In genomic region chr3:20047341-20047779, GRCh38 we compare ENCODE assay signal across 16 cellular contexts. TPM values are rescaled to one million over a fixed set of nuclear protein-coding genes. Genes with fewer than 3 reads are reported as not detected.
DNase-seq lines count a peak whose midpoint lies in the region; ATAC-seq and TF ChIP-seq lines count a peak whose summit lies in the region.
"Had no signal": no experiment of that assay in that cellular context is flagged by ENCODE, and none has a peak within 500 bp of the region (broad histone marks: within the 10 kb centered on the region; RNA-seq: fewer than 3 reads in every experiment).

No MANE protein-coding gene starts in this region.

- ATAC-seq in stimulated activated naive CD8-positive, alpha-beta T cell treated with anti-CD3 and anti-CD28 coated beads, Interleukin-15, Interleukin-2, amounts not matched to agents 100 U/mL and 50 U/mL, for 24 hours, result no peak
- no peak for ATAC-seq in sciatic nerve
- ATAC-seq: GM23338, HepG2, left colon had no signal

- peaks cover 9% of the 10 kb centered on the region for H3K4me1 ChIP-seq in osteoblast (ENCODE audit: insufficient read depth, low read length)

- H3K4me3 Mint-ChIP-seq in stimulated activated naive CD8-positive, alpha-beta T cell treated with anti-CD3 and anti-CD28 coated beads, Interleukin-15, Interleukin-2, amounts not matched to agents 100 ng/mL and 50 ng/mL, for 24 hours, result no peak overlapping the region
- no peak overlapping the region for H3K4me3 Mint-ChIP-seq in HFFc6
- H3K4me3 Mint-ChIP-seq: GM23338 had no signal

- H3K27me3 Mint-ChIP-seq in stimulated activated naive CD8-positive, alpha-beta T cell treated with anti-CD3 and anti-CD28 coated beads, Interleukin-15, Interleukin-2, amounts not matched to agents 100 ng/mL and 50 ng/mL, for 24 hours, result no peaks in the 10 kb centered on the region
- no peaks in the 10 kb centered on the region for H3K27me3 Mint-ChIP-seq in HFFc6 (ENCODE audit: insufficient read depth)

- no peaks in the 10 kb centered on the region for H3K9me3 ChIP-seq in osteoblast (ENCODE audit: low read depth, low read length)

- H3K4me2 ChIP-seq in osteoblast (ENCODE audit: insufficient read depth, low read length), result peak overlapping the region; percentile 59
- H3K4me2 ChIP-seq: GM23338 had no signal

- peaks cover 3% of the 10 kb centered on the region for H3K79me2 ChIP-seq in osteoblast (ENCODE audit: insufficient read depth, low read length)

- no peaks in the 10 kb centered on the region for H3K9me3 Mint-ChIP-seq in stimulated activated naive CD8-positive, alpha-beta T cell treated with anti-CD3 and anti-CD28 coated beads, Interleukin-15, Interleukin-2, amounts not matched to agents 100 ng/mL and 50 ng/mL, for 24 hours
- H3K9me3 Mint-ChIP-seq in HFFc6, result no peaks in the 10 kb centered on the region
- H3K9me3 Mint-ChIP-seq: GM23338 had no signal

- H3K36me3 Mint-ChIP-seq in stimulated activated naive CD8-positive, alpha-beta T cell treated with anti-CD3 and anti-CD28 coated beads, Interleukin-15, Interleukin-2, amounts not matched to agents 100 ng/mL and 50 ng/mL, for 24 hours (ENCODE audit: low read depth), result no peaks in the 10 kb centered on the region
- no peaks in the 10 kb centered on the region for H3K36me3 Mint-ChIP-seq in HFFc6 (ENCODE audit: low read depth)

- no peak for DNase-seq in stimulated activated naive CD8-positive, alpha-beta T cell treated with anti-CD3 and anti-CD28 coated beads, Interleukin-15, Interleukin-2, amounts not matched to agents 100 U/mL and 50 U/mL, for 24 hours
- DNase-seq in osteoblast (ENCODE audit: insufficient read length, low spot score, missing footprints) (no peak), HFFc6 (no peak), MV-4-11 (lab: John Stamatoyannopoulos, UW) (no peak), NCI-H510A treated with DMSO at 0.1 percent for 48 hours (lab: John Stamatoyannopoulos, UW) (no peak), sciatic nerve (ENCODE audit: low spot score) (no peak)
- DNase-seq: hypothalamus, left colon, NCI-H1105, NCI-H2227 treated with DMSO at 0.1 percent for 48 hours, OCI-M1 had no signal

- peaks cover 92% of the 10 kb centered on the region for H3K4me1 Mint-ChIP-seq in stimulated activated naive CD8-positive, alpha-beta T cell treated with anti-CD3 and anti-CD28 coated beads, Interleukin-15, Interleukin-2, amounts not matched to agents 100 ng/mL and 50 ng/mL, for 24 hours (ENCODE audit: low read depth)
- peaks cover 25% of the 10 kb centered on the region for H3K4me1 Mint-ChIP-seq in HFFc6 (ENCODE audit: low read depth)
- H3K4me1 Mint-ChIP-seq: GM23338 had no signal

- no peaks in the 10 kb centered on the region for H3K36me3 ChIP-seq in osteoblast (ENCODE audit: insufficient read depth, low read length)

- intact Hi-C loops in sciatic nerve (cut with DNase I), result loop anchor here (10.0 kb wide), 1 partner anchor 137 kb away; the partner anchor contains the start of gene SGO1

- H4K20me1 ChIP-seq in osteoblast (ENCODE audit: insufficient read depth, low read length), result no peaks in the 10 kb centered on the region

- no peaks in the 10 kb centered on the region for H3K27me3 ChIP-seq in osteoblast (ENCODE audit: insufficient read depth, low read length)

- H3K27ac Mint-ChIP-seq in stimulated activated naive CD8-positive, alpha-beta T cell treated with anti-CD3 and anti-CD28 coated beads, Interleukin-15, Interleukin-2, amounts not matched to agents 100 ng/mL and 50 ng/mL, for 24 hours, result peak overlapping the region; percentile 76
- no peak overlapping the region for H3K27ac Mint-ChIP-seq in HFFc6
- H3K27ac Mint-ChIP-seq: GM23338 had no signal

- TF ChIP-seq CTCF in osteoblast (IDR thresholded peaks at IDR 0.05; ENCODE audit: extremely low read depth, low read depth, low read length) (no peak), HFFc6 (IDR thresholded peaks at IDR 0.05) (no peak)

- H2AFZ ChIP-seq in osteoblast (ENCODE audit: low read length), result peak overlapping the region; percentile 85
- H2AFZ ChIP-seq: GM23338 had no signal

- H3K27ac ChIP-seq in angular gyrus (ENCODE audit: low read depth, low read length) (peak overlapping the region; percentile 63), osteoblast (ENCODE audit: low read depth, low read length) (peak overlapping the region; percentile 3)
- H3K27ac ChIP-seq: SK-N-MC had no signal

- peak overlapping the region; percentile 38 for H3K4me3 ChIP-seq in osteoblast (ENCODE audit: insufficient read depth, low read length)
- H3K4me3 ChIP-seq: GM23338, SK-N-MC had no signal

RNA-seq across cellular contexts. Expression of gene KAT2B, which starts 7.1 kb away (rescaled TPM):
- total RNA-seq in osteoblast, result 11.8 and 15.9 TPM in 2 replicates
- 10 to 100 TPM in 4 of 6 experiments, 1 to 10 TPM in 2; 8.3 to 17.3 (median 12.5) TPM for total RNA-seq in HFFc6 (2021; fragmentation: NEBNext Ultra II Directional; extraction: Animal tissue kit (Norgen Biotek cat#: 25700))
- 69.9 TPM for total RNA-seq in sciatic nerve

RNA-seq across cellular contexts. Expression of gene PP2D1, which starts 35.3 kb away (rescaled TPM):
- total RNA-seq in osteoblast (not detected in 2 replicates), sciatic nerve (not detected)
- total RNA-seq in HFFc6 (2021; fragmentation: NEBNext Ultra II Directional; extraction: Animal tissue kit (Norgen Biotek cat#: 25700)), result not detected
- total RNA-seq: GM23338, HepG2, left colon had no signal
